ENCODE assay signal across 1 cellular context in genomic region chr11:86246293-86246675, GRCh38.
TF ChIP-seq lines count a peak whose summit lies in the region.

No MANE protein-coding gene starts in this region.

TF ChIP-seq in GM12878, 131 proteins besides CTCF, POLR2A, EP300 and RAD21:
- TF ChIP-seq SUPT20H (IDR thresholded peaks at IDR 0.05; ENCODE audit: borderline replicate concordance, control insufficient read depth, low read depth, low read length) (no peak), ZBED1 (IDR thresholded peaks at IDR 0.05; ENCODE audit: borderline replicate concordance) (no peak), ATF7 (IDR thresholded peaks at IDR 0.05; ENCODE audit: low read depth) (peak; percentile 79), CREB1 (IDR thresholded peaks at IDR 0.05; ENCODE audit: low read depth) (0 out of 2 replicates have a peak, but pooled peaks have one; percentile 22)
